8 cellular contexts compared by ENCODE assay signal in the genomic region with DNA sequence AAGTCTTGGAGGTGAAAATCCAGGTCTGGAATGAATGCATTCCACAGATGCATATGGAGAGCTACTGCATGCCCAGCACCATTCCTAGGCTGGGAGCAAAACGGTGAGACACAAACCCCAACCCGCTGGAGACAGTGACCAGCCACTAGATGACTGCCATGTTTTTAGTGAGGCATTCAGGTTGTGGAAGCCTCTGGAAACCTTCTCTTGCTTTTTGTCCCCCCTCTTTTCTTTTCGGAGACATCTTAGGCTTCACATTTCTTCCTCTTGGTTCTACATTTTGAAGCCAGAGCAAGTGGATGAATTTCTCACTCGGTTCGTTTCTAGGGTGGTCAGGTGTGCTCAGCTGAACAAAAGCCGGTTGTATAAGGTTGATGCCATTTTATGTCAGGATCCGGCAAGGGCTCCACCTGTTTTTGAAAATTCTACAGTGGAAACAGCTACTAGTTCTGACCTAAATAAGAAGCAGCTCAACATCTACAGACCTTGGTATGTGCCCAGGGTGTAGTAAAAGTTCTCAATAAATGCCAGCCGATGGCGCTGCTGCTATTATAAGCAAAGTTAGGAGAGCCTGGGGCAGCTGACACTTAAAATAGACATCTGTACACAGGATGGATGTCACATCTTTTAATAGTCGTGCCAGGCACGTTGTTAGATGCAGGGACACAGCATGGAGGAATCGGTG. TPM values are rescaled to one million over a fixed set of nuclear protein-coding genes. Genes with fewer than 3 reads are reported as not detected.
DNase-seq lines count a peak whose midpoint lies in the region; ATAC-seq and TF ChIP-seq lines count a peak whose summit lies in the region.

No MANE protein-coding gene starts in this region.

- ATAC-seq in HG02885 (IDR thresholded peaks at IDR 0.05; ENCODE audit: poor library complexity, unreplicated experiment) = no peak

- H3K36me3 ChIP-seq in uterus = no peaks in the 10 kb centered on the region

- H3K9me3 ChIP-seq in uterus = no peaks in the 10 kb centered on the region

- DNase-seq in DMS 273 (lab: John Stamatoyannopoulos, UW; ENCODE audit: unreplicated experiment) (peak; percentile 83), HuH-7 (ENCODE audit: low spot score) (peak; percentile 42), RKO (ENCODE audit: low spot score) (peak; percentile 79), dedifferentiated amniotic fluid mesenchymal stem cell (ENCODE audit: extremely low spot score) (peak; percentile 11), midbrain (lab: John Stamatoyannopoulos, UW) (peak; percentile 18), uterus (no peak), iPS-NIHi7 (ENCODE audit: extremely low spot score) (no peak)

- intact Hi-C loops in uterus (cut with DNase I; ENCODE audit: low total_unique reads) = loop anchor here (10.0 kb wide), 1 partner anchor 83 kb away; no protein-coding TSS in a partner anchor

- H3K27me3 ChIP-seq in uterus = no peaks in the 10 kb centered on the region

- peaks cover 0 to 4% of the 10 kb centered on the region in 2 donors for H3K4me1 ChIP-seq in uterus

- H3K4me3 ChIP-seq in uterus = peak overlapping the region; percentile 28 to 35

- H3K27ac ChIP-seq in uterus = peak overlapping the region; percentile 96 to 98

- TF ChIP-seq CTCF in uterus (IDR thresholded peaks at IDR 0.05) = no peak

- no peak for TF ChIP-seq POLR2A in uterus (IDR thresholded peaks at IDR 0.05)

RNA-seq across cellular contexts. Expression of a gene that starts 1.8 kb away (rescaled TPM):
- 10 to 100 TPM in 2 of 4 donors, 1 to 10 TPM in 1, under 1 TPM in 1; 0.29 to 12.8 (median 6.4) TPM for total RNA-seq in uterus

RNA-seq across cellular contexts. Expression of a gene that starts 12.7 kb away (rescaled TPM):
- total RNA-seq in uterus = 10 to 100 TPM in 2 of 4 donors, 1 to 10 TPM in 2; 1.0 to 23.0 (median 11.9) TPM

RNA-seq across cellular contexts. Expression of a gene that starts 45.0 kb away (rescaled TPM):
- total RNA-seq in uterus = 10 to 100 TPM in 2 of 4 donors, 1 to 10 TPM in 2; 1.5 to 38.2 (median 16.3) TPM

RNA-seq across cellular contexts. Expression of a gene that starts 45.0 kb away (rescaled TPM):
- total RNA-seq in uterus = 10 to 100 TPM; 14.1 to 43.1 (median 23.8) TPM

Comparison
In these comparisons a context has a peak if more than half of its experiments do, and no peak if none do; other contexts are left out.
1. DNase-seq: peak in DMS 273 (single experiment), HuH-7 (single experiment), RKO (single experiment), dedifferentiated amniotic fluid mesenchymal stem cell (single experiment) and midbrain (single experiment); none in uterus (0 of 2) and iPS-NIHi7 (single experiment).